ENCODE assay signal across 8 cellular contexts in the genomic region with DNA sequence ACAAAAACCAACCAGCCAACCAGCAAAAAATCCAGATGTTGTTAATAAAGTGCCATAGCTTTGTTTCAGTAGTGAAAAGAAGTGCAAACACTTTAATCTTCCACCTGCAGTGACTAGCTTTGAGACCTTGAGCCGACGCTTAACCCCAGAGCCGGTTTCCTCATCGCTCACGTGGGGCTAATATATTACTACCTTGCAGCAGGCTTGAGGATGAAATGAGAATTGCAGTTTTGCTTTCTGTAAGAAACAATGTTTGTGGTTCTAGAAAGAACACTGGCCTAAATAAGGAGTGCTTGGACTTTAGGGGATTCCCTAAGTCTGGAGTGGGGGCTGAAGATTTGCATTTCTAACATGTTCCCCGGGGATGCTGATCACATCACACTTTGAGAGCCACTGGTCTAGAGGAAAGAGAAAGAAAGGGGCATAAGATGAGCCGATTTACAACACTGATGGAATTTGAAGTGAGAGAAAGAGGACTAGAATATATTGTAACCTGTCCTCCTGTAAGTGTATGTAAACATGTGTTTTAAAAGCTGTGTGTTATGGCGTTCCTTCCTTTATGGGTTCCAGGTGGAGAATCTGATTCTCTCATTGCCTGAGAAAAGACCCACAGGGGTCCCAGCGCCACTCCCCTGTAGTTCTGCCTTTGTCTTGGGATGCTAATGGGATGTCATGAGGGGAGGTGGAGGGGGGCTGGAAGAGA. TPM values are rescaled to one million over a fixed set of nuclear protein-coding genes. Genes with fewer than 3 reads are reported as not detected.
A peak's percentile ranks its signal among the peaks of the same experiment; 100 is the strongest.
DNase-seq lines count a peak whose midpoint lies in the region; ATAC-seq and TF ChIP-seq lines count a peak whose summit lies in the region.

No MANE protein-coding gene starts in this region.

- DNase-seq in UCSD-AML1 (lab: John Stamatoyannopoulos, UW; ENCODE audit: unreplicated experiment), result peak; percentile 15
- peak in 2 of 3 donors; percentile 30 to 42 for DNase-seq in mucosa of descending colon
- peak; percentile 37 for DNase-seq in transverse colon
- no peak for DNase-seq in Ammon's horn (ENCODE audit: low spot score)

- TF ChIP-seq CTCF in GM12872 (IDR thresholded peaks at IDR 0.05; ENCODE audit: insufficient read depth, low read depth, low read length) (peak; percentile 34; the same call in 1 of the 3 replicates), mucosa of descending colon (IDR thresholded peaks at IDR 0.05) (no peak), transverse colon (IDR thresholded peaks at IDR 0.05) (peak in 4 of 5 experiments; percentile 26 to 54 (median 34))

- in situ Hi-C loops in transverse colon (cut with MboI; ENCODE audit: low pct_ligation_motif_present in 1 of 4, low pct_unique_long_range_greater_than_20kb in 1 of 4, low sequenced_read_pairs in 3 of 4), result no loop called here

- peak overlapping the region; percentile 96 for H3K9ac ChIP-seq in HUES64 (ENCODE audit: low read depth, low read length)
- no peak overlapping the region for H3K9ac ChIP-seq in endocrine pancreas (ENCODE audit: control insufficient read depth, insufficient read depth, low read length)

- intact Hi-C loops in mucosa of descending colon (cut with DNase I, micrococcal nuclease) (no loop called here), transverse colon (cut with DNase I; ENCODE audit: low total_unique reads) (loop anchor here (5.0 kb wide), 1 partner anchor 94 kb away; the partner anchor contains the start of gene NUDT6)

- TF ChIP-seq EP300 in transverse colon (IDR thresholded peaks at IDR 0.05; ENCODE audit: low read depth), result no peak

- H3K4me1 ChIP-seq in HUES64 (ENCODE audit: insufficient read depth, low read length) (peaks cover 58% of the 10 kb centered on the region), endocrine pancreas (ENCODE audit: control insufficient read depth, insufficient read depth, low read length) (peaks cover 7% of the 10 kb centered on the region), mucosa of descending colon (ENCODE audit: low read depth) (no peaks in the 10 kb centered on the region), transverse colon (peaks cover 0 to 49% (median 0%) of the 10 kb centered on the region in 4 donors)

- H3K36me3 ChIP-seq in HUES64 (ENCODE audit: insufficient read depth, low read length) (peaks cover 39% of the 10 kb centered on the region), endocrine pancreas (ENCODE audit: control insufficient read depth, insufficient read depth, low read length) (no peaks in the 10 kb centered on the region), mucosa of descending colon (ENCODE audit: low read depth) (no peaks in the 10 kb centered on the region), transverse colon (no peaks in the 10 kb centered on the region)

- H3K27ac ChIP-seq in HUES64 (ENCODE audit: low read depth, low read length) (peak overlapping the region; percentile 92), transverse colon (peak overlapping the region; percentile 83 to 91 (median 86))

- TF ChIP-seq POLR2A in transverse colon (IDR thresholded peaks at IDR 0.05), result no peak

- under 1% methylated on average over 9 of the region's 9 CpGs for WGBS in HUES64
- WGBS in transverse colon (ENCODE audit: low coverage in 1 of 2), 2 donors, result 9 to 30% methylated on average over 2 to 9 of the region's 9 CpGs

- peak; percentile 82 for ATAC-seq in GM21576 (IDR thresholded peaks at IDR 0.05; ENCODE audit: unreplicated experiment)
- ATAC-seq in mucosa of descending colon, result peak; percentile 83

- H3K4me3 ChIP-seq in HUES64 (ENCODE audit: low read length), result peak overlapping the region; percentile 81
- H3K4me3 ChIP-seq in endocrine pancreas (ENCODE audit: control insufficient read depth, insufficient read depth, low read length), result peak overlapping the region; percentile 67
- no peak overlapping the region for H3K4me3 ChIP-seq in mucosa of descending colon
- H3K4me3 ChIP-seq in transverse colon, result peak overlapping the region; percentile 45 to 81 (median 63)

- H3K27me3 ChIP-seq in HUES64 (ENCODE audit: insufficient read depth, low read length) (no peaks in the 10 kb centered on the region), endocrine pancreas (ENCODE audit: control insufficient read depth, insufficient read depth, low read length) (peaks cover 6% of the 10 kb centered on the region), transverse colon (peaks cover 46% of the 10 kb centered on the region)

- H3K9me3 ChIP-seq in HUES64 (ENCODE audit: insufficient read depth, low read depth, low read length) (no peaks in the 10 kb centered on the region), endocrine pancreas (ENCODE audit: control insufficient read depth, low read length) (no peaks in the 10 kb centered on the region), mucosa of descending colon (no peaks in the 10 kb centered on the region), transverse colon (no peaks in the 10 kb centered on the region)

RNA-seq across cellular contexts. Expression of gene FGF2, which starts 1.4 kb away (rescaled TPM):
- polyA plus RNA-seq in HUES64 (2013, experiment 1 of 2), result 31.5 TPM
- 33.5 TPM for polyA plus RNA-seq in HUES64 (2013, experiment 2 of 2)
- 10 to 100 TPM in 1 of 3 donors, 1 to 10 TPM in 2; 1.3 to 45.0 (median 2.4) TPM for total RNA-seq in mucosa of descending colon
- total RNA-seq in transverse colon, result 1 to 10 TPM; 1.9 to 8.6 (median 5.8) TPM
